ENCODE assay signal across 9 cellular contexts in genomic region chr2:223079925-223080324, GRCh38. TPM values are rescaled to one million over a fixed set of nuclear protein-coding genes. Genes with fewer than 3 reads are reported as not detected.
"Had no signal": no experiment of that assay in that cellular context is flagged by ENCODE, and none has a peak within 500 bp of the region (broad histone marks: within the 10 kb centered on the region; RNA-seq: fewer than 3 reads in every experiment).

No MANE protein-coding gene starts in this region.

- FAIRE-seq: G401.6, GM12878, GM12891, GM12892, GM18507, GM19239 had no signal

- H3K4me3 ChIP-seq: GM12878 had no signal

- ATAC-seq: GM12878 had no signal

- DNase-seq: GDM1, GF-D8 had no signal

RNA-seq across cellular contexts. Expression of gene KCNE4, which starts 27.9 kb away (rescaled TPM):
- total RNA-seq: G401, GM12878 had no signal
